ENCODE assay signal across 17 cellular contexts in the genomic region with DNA sequence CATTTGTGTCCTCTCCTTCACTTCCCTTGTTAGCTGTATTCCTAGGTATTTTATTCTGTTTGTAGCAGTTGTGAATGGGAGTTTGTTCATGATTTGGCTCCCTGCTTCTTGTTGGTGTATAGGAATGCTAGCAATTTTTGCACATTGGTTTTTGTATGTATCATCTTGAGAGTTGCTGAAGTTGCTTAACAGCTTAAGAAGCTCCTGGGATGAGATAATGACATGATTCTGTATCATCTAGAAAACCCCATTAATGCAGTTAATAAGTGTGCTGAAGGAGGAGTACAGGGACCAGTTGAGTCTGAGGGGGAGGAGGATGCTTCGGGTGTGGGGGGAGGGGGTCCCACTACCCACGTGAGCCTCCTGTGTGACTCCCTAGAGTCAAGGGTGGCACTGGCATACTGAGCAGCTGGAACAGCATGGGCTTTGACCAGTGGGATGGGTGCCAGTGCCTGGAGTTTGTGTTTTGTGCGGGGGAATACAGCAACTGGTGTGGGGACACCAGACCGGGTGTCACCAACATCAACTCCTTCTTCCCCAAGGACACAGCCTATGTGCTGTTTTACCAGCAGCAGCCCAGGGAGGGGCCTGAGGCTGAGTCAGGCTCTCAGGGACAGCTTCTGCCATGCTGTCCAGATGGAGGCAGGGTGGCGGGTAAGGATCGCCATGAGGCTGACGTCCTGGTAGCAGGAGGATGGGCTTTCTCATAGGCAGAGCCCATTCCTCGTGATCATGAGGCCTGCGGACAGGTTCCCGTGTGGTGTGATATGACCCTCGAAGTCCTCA. TPM values are rescaled to one million over a fixed set of nuclear protein-coding genes. Genes with fewer than 3 reads are reported as not detected.
A peak's percentile ranks its signal among the peaks of the same experiment; 100 is the strongest.
DNase-seq lines count a peak whose midpoint lies in the region; ATAC-seq, FAIRE-seq and TF ChIP-seq lines count a peak whose summit lies in the region.
"Had no signal": no experiment of that assay in that cellular context is flagged by ENCODE, and none has a peak within 500 bp of the region (broad histone marks: within the 10 kb centered on the region; RNA-seq: fewer than 3 reads in every experiment).

No MANE protein-coding gene starts in this region.

- POLR2A ChIA-PET in GM12878 (lab: Charles Lee) = no interaction called here

- H3K4me1 ChIP-seq in GM12878 (ENCODE audit: control insufficient read depth, insufficient read depth, low read length) = no peaks in the 10 kb centered on the region
- H3K4me1 ChIP-seq in smooth muscle cell (ENCODE audit: low read depth) = no peaks in the 10 kb centered on the region
- H3K4me1 ChIP-seq in GM23338 (ENCODE audit: insufficient read depth) = no peaks in the 10 kb centered on the region
- H3K4me1 ChIP-seq: testis had no signal

- no peak for TF ChIP-seq CTCF in GM12878 (IDR thresholded peaks at IDR 0.05 in 2 of 3, conservative IDR thresholded peaks at IDR 0.05 in 1 of 3; ENCODE audit: control insufficient read depth in 2 of 3, extremely low read depth in 1 of 3, insufficient read depth in 1 of 3, low read depth in 3 of 3, low read length in 3 of 3)
- TF ChIP-seq CTCF in smooth muscle cell (IDR thresholded peaks at IDR 0.05; ENCODE audit: borderline replicate concordance, insufficient read depth, poor library complexity, severe bottlenecking) = no peak
- no peak for TF ChIP-seq CTCF in GM23338 (conservative IDR thresholded peaks at IDR 0.05; ENCODE audit: low read depth in 2 of 2)
- TF ChIP-seq CTCF in chondrocyte (IDR thresholded peaks at IDR 0.05) = no peak

- H3K79me2 ChIP-seq in GM12878 (ENCODE audit: control insufficient read depth, insufficient read depth, low read length) (no peaks in the 10 kb centered on the region), smooth muscle cell (ENCODE audit: low read depth) (peaks cover 4% of the 10 kb centered on the region), GM23338 (replicated peaks; ENCODE audit: insufficient read depth) (no peaks in the 10 kb centered on the region)

- H3K4me3 ChIP-seq in GM12878 = no peak overlapping the region
- H3K4me3 ChIP-seq in smooth muscle cell = no peak overlapping the region
- H3K4me3 ChIP-seq in GM23338 = no peak overlapping the region
- H3K4me3 ChIP-seq: psoas muscle, testis had no signal

- in situ Hi-C loops in GM12878 (cut with MboI) = no loop called here

- no peak overlapping the region for H3K27ac Mint-ChIP-seq in GM23338
- no peak overlapping the region for H3K27ac Mint-ChIP-seq in chondrocyte (ENCODE audit: unreplicated experiment)
- H3K27ac Mint-ChIP-seq: activated naive CD4-positive, alpha-beta T cell treated with anti-CD3 and anti-CD28 coated beads, Interleukin-2, amount 50 U/mL, for 24 hours had no signal

- TF ChIP-seq RAD21 in GM12878 (IDR thresholded peaks at IDR 0.05; ENCODE audit: insufficient read depth, low read depth, low read length) = no peak

- TF ChIP-seq POLR2A in GM12878 (IDR thresholded peaks at IDR 0.05; ENCODE audit: low read depth, low read length) = 0 out of 2 replicates have a peak, but pooled peaks have one; percentile 31

- no peak overlapping the region for H2AFZ ChIP-seq in GM12878 (ENCODE audit: control insufficient read depth, low read depth, low read length)
- H2AFZ ChIP-seq in smooth muscle cell (ENCODE audit: low read depth) = no peak overlapping the region
- no peak overlapping the region for H2AFZ ChIP-seq in GM23338

- H3K9ac ChIP-seq in GM12878 (ENCODE audit: control insufficient read depth, insufficient read depth, low read length) (no peak overlapping the region), smooth muscle cell (ENCODE audit: low read depth) (no peak overlapping the region)

- no peaks in the 10 kb centered on the region for H4K20me1 ChIP-seq in GM12878 (ENCODE audit: control insufficient read depth, insufficient read depth)
- peaks cover 28% of the 10 kb centered on the region for H4K20me1 ChIP-seq in smooth muscle cell (ENCODE audit: low read depth)
- H4K20me1 ChIP-seq in GM23338 (replicated peaks; ENCODE audit: insufficient read depth) = peaks cover 7% of the 10 kb centered on the region; the same call in 1 of the 2 replicates

- TF ChIP-seq EP300 in GM12878 (IDR thresholded peaks at IDR 0.05; ENCODE audit: borderline replicate concordance in 1 of 2, control insufficient read depth in 1 of 2, low read depth in 2 of 2, low read length in 2 of 2) = no peak

- H3K27me3 Mint-ChIP-seq in GM23338 (ENCODE audit: insufficient read depth, low read depth, poor library complexity) (peaks cover 8% of the 10 kb centered on the region), chondrocyte (ENCODE audit: low read depth) (no peaks in the 10 kb centered on the region)
- H3K27me3 Mint-ChIP-seq: activated naive CD4-positive, alpha-beta T cell treated with anti-CD3 and anti-CD28 coated beads, Interleukin-2, amount 50 U/mL, for 24 hours; CD8-positive, alpha-beta memory T cell had no signal

- SMC1A ChIA-PET in GM12878 (lab: Charles Lee; ENCODE audit: uncharacterized antibody, unreplicated experiment) = interaction anchor here (1.2 kb wide), 1 partner anchor 19 kb away, joined by 3 read pairs; no protein-coding TSS in a partner anchor

- no peaks in the 10 kb centered on the region for H3K27me3 ChIP-seq in GM12878 (replicated peaks in 1 of 2; ENCODE audit: control insufficient read depth in 2 of 2, insufficient read depth in 2 of 2, low read length in 1 of 2)
- H3K27me3 ChIP-seq in smooth muscle cell (ENCODE audit: low read depth) = no peaks in the 10 kb centered on the region
- no peaks in the 10 kb centered on the region for H3K27me3 ChIP-seq in GM23338 (ENCODE audit: insufficient read depth)
- H3K27me3 ChIP-seq: testis had no signal

- 0 out of 2 replicates have a peak, but pooled peaks cover 2% of the 10 kb centered on the region for H3K9me2 ChIP-seq in GM23338 (ENCODE audit: insufficient read depth)

- H3K9me3 ChIP-seq in GM12878 (replicated peaks; ENCODE audit: control insufficient read depth, insufficient read depth, low read length) (no peaks in the 10 kb centered on the region), smooth muscle cell (replicated peaks; ENCODE audit: low read depth) (no peaks in the 10 kb centered on the region)
- H3K9me3 ChIP-seq: psoas muscle, testis had no signal

- 87% methylated on average over 11 of the region's 11 CpGs for WGBS in GM12878 (ENCODE audit: insufficient coverage, insufficient replicate concordance, low lambda C conversion rate, missing lambda C conversion rate)
- 87% methylated on average over 11 of the region's 11 CpGs for WGBS in smooth muscle cell (ENCODE audit: low lambda C conversion rate)

- no peaks in the 10 kb centered on the region for H3K9me3 Mint-ChIP-seq in GM23338
- no peaks in the 10 kb centered on the region for H3K9me3 Mint-ChIP-seq in chondrocyte (ENCODE audit: low read depth)
- H3K9me3 Mint-ChIP-seq: activated naive CD4-positive, alpha-beta T cell treated with anti-CD3 and anti-CD28 coated beads, Interleukin-2, amount 50 U/mL, for 24 hours; CD8-positive, alpha-beta memory T cell had no signal

- H3K4me2 ChIP-seq in GM12878 (ENCODE audit: control insufficient read depth, insufficient read depth) (no peak overlapping the region), smooth muscle cell (peak overlapping the region; percentile 39), GM23338 (no peak overlapping the region)

- RAD21 ChIA-PET in GM12878 (lab: Charles Lee; ENCODE audit: unreplicated experiment) = interaction anchor here (1.0 kb wide), 1 partner anchor 15 kb away, joined by 3 read pairs; no protein-coding TSS in a partner anchor

- H3F3A ChIP-seq in smooth muscle cell (ENCODE audit: low read depth) = no peaks in the 10 kb centered on the region
- no peaks in the 10 kb centered on the region for H3F3A ChIP-seq in GM23338 (replicated peaks; ENCODE audit: low read depth)

- CTCF ChIA-PET in GM12878 (lab: Yijun Ruan, JAX) = no interaction called here

- no TSS peak for BruUV-seq in GM12878 (replicated peaks; lab: Mats Ljungman, UMichigan)

- intact Hi-C loops in GM12878 (cut with micrococcal nuclease; ENCODE audit: unreplicated experiment) (no loop called here), left cardiac atrium (cut with DNase I) (no loop called here)

- no peak overlapping the region for H3K4me3 Mint-ChIP-seq in GM23338
- H3K4me3 Mint-ChIP-seq in chondrocyte (ENCODE audit: unreplicated experiment) = no peak overlapping the region
- H3K4me3 Mint-ChIP-seq: activated naive CD4-positive, alpha-beta T cell treated with anti-CD3 and anti-CD28 coated beads, Interleukin-2, amount 50 U/mL, for 24 hours; CD8-positive, alpha-beta memory T cell had no signal

- ATAC-seq in GM12878 (no peak), left cardiac atrium (peak; percentile 17 to 29), GM23338 (no peak)
- ATAC-seq: psoas muscle had no signal

- peak; percentile 1 for DNase-seq in activated gamma-delta T cell treated with Interleukin-2 at 50 U/mL for 16 hours
- no peak for DNase-seq in activated gamma-delta T cell (lab: John Stamatoyannopoulos, UW)
- DNase-seq in GM12878 (ENCODE audit: low read depth, low spot score) = no peak
- no peak for DNase-seq in left cardiac atrium
- DNase-seq in smooth muscle cell (lab: John Stamatoyannopoulos, UW; ENCODE audit: unreplicated experiment) = no peak
- no peak for DNase-seq in GM23338 (ENCODE audit: low spot score)
- no peak for DNase-seq in chondrocyte (ENCODE audit: low spot score)
- no peak for DNase-seq in stimulated activated CD4-positive, alpha-beta T cell treated with anti-CD3 and anti-CD28 coated beads, Interleukin-2, amount 100 ng/mL, for 48 hours
- DNase-seq: CD8-positive, alpha-beta memory T cell; central memory CD4-positive, alpha-beta T cell; NCI-H1694 treated with DMSO at 0.1 percent for 48 hours; NCI-H510A treated with DMSO at 0.1 percent for 48 hours; psoas muscle; testis had no signal

- no peak for FAIRE-seq in GM12878 (lab: Jason Lieb, UNC)
- FAIRE-seq: A204.1 had no signal

- H3K4me1 Mint-ChIP-seq in GM23338 (no peaks in the 10 kb centered on the region), chondrocyte (ENCODE audit: low read depth) (peaks cover 9% of the 10 kb centered on the region)

- peaks cover 5% of the 10 kb centered on the region; the same call in 2 of the 3 replicates for H3K36me3 Mint-ChIP-seq in GM23338 (ENCODE audit: low read depth)
- peaks cover 47% of the 10 kb centered on the region for H3K36me3 Mint-ChIP-seq in chondrocyte (ENCODE audit: low read depth)

- H3K27ac ChIP-seq in GM12878 (ENCODE audit: control insufficient read depth, insufficient read depth) (no peak overlapping the region), smooth muscle cell (ENCODE audit: low read depth) (peak overlapping the region; percentile 8), GM23338 (ENCODE audit: low read depth) (no peak overlapping the region)
- H3K27ac ChIP-seq: psoas muscle, testis, VCaP had no signal

- peaks cover 0 to 5% of the 10 kb centered on the region in 2 experiments for H3K36me3 ChIP-seq in GM12878 (ENCODE audit: control insufficient read depth in 2 of 2, insufficient read depth in 2 of 2, low read length in 1 of 2)
- peaks cover 5% of the 10 kb centered on the region for H3K36me3 ChIP-seq in smooth muscle cell (ENCODE audit: low read depth)
- H3K36me3 ChIP-seq in GM23338 (ENCODE audit: insufficient read depth) = no peaks in the 10 kb centered on the region

RNA-seq across cellular contexts. Expression of gene USP35, which starts 24.1 kb away (rescaled TPM):
- total RNA-seq in GM12878 (2013; cell fraction: nucleolus; rRNA removed) = 13.2 and 14.3 TPM in 2 replicates
- 2.9 and 3.9 TPM in 2 replicates for total RNA-seq in GM12878 (2014; rRNA removed)
- 2.3 and 3.1 TPM in 2 replicates for total RNA-seq in GM12878 (2014; rRNA removed; fragmentation: Illumina TruSeq; extraction: Trizol)
- 5.6 and 6.4 TPM in 2 replicates for total RNA-seq in GM12878 (2021)
- 1.1 TPM for polyA plus RNA-seq in GM12878 (2011; ENCODE audit: low read depth)
- polyA plus RNA-seq in GM12878 (2011; rRNA removed) = 2.7 and 3.4 TPM in 2 replicates
- 3.2 and 4.3 TPM in 2 replicates for polyA plus RNA-seq in GM12878 (2011; cell fraction: cytosol; rRNA removed)
- 22.1 and 22.4 TPM in 2 replicates for polyA plus RNA-seq in GM12878 (2011; cell fraction: nucleus; rRNA removed)
- 3.2 and 3.4 TPM in 2 replicates for polyA plus RNA-seq in GM12878 (2012)
- polyA plus RNA-seq in GM12878 (2014; fragmentation: Illumina TruSeq; extraction: Trizol) = 1.7 and 2.5 TPM in 2 replicates
- under 1 TPM in 1 of 2 experiments, not detected in 1; 0.13 TPM for polyA plus RNA-seq in GM12878 (2014; fragmentation: Nextera tagmentation; extraction: Ambion mirVana)
- 5.3 and 5.5 TPM in 2 replicates for polyA plus RNA-seq in GM12878 (2014; rRNA removed)
- under 1 TPM; 0.28 to 0.68 TPM for polyA plus RNA-seq in GM12878 (2016; fragmentation: Nextera tagmentation; extraction: Ambion mirVana)
- 2.0 and 2.2 TPM in 2 replicates for polyA minus RNA-seq in GM12878 (2011; rRNA and poly(A)+ RNA removed)
- polyA minus RNA-seq in GM12878 (2011; cell fraction: cytosol; rRNA and poly(A)+ RNA removed) = 0.80 and 1.1 TPM in 2 replicates
- 3.5 and 6.5 TPM in 2 replicates for polyA minus RNA-seq in GM12878 (2011; cell fraction: nucleus; rRNA and poly(A)+ RNA removed)
- total RNA-seq in left cardiac atrium = 10 to 100 TPM in 1 of 2 donors, 1 to 10 TPM in 1; 6.5 to 10.6 TPM
- total RNA-seq in smooth muscle cell = 9.5 and 10.5 TPM in 2 replicates
- 4.5 and 7.3 TPM in 2 replicates for polyA plus RNA-seq in smooth muscle cell
- 10.0 and 10.7 TPM in 2 replicates for total RNA-seq in GM23338 (2014; rRNA removed; shearing (Covaris generic))
- 1.7 and 2.5 TPM in 2 replicates for polyA plus RNA-seq in GM23338 (2016; fragmentation: Nextera tagmentation; extraction: Ambion mirVana)
- total RNA-seq in chondrocyte = 14.0 to 14.5 TPM (median 14.0 TPM) in 3 replicates

RNA-seq across cellular contexts. Expression of gene KCTD21, which starts 24.4 kb away (rescaled TPM):
- 4.5 and 4.6 TPM in 2 replicates for total RNA-seq in GM12878 (2013; cell fraction: nucleolus; rRNA removed)
- total RNA-seq in GM12878 (2014; rRNA removed) = 3.4 and 3.5 TPM in 2 replicates
- 3.8 and 4.1 TPM in 2 replicates for total RNA-seq in GM12878 (2014; rRNA removed; fragmentation: Illumina TruSeq; extraction: Trizol)
- 4.5 and 4.6 TPM in 2 replicates for total RNA-seq in GM12878 (2021)
- polyA plus RNA-seq in GM12878 (2011; ENCODE audit: low read depth) = 3.0 TPM
- polyA plus RNA-seq in GM12878 (2011; rRNA removed) = 4.4 and 4.8 TPM in 2 replicates
- polyA plus RNA-seq in GM12878 (2011; cell fraction: cytosol; rRNA removed) = 5.2 and 7.4 TPM in 2 replicates
- polyA plus RNA-seq in GM12878 (2011; cell fraction: nucleus; rRNA removed) = 2.8 and 2.9 TPM in 2 replicates
- polyA plus RNA-seq in GM12878 (2012) = 2.6 and 4.2 TPM in 2 replicates
- polyA plus RNA-seq in GM12878 (2014; fragmentation: Illumina TruSeq; extraction: Trizol) = 4.7 and 5.4 TPM in 2 replicates
- polyA plus RNA-seq in GM12878 (2014; fragmentation: Nextera tagmentation; extraction: Ambion mirVana) = under 1 TPM; 0.63 to 0.73 TPM
- polyA plus RNA-seq in GM12878 (2014; rRNA removed) = 4.3 and 4.5 TPM in 2 replicates
- polyA plus RNA-seq in GM12878 (2016; fragmentation: Nextera tagmentation; extraction: Ambion mirVana) = 1 to 10 TPM; 2.1 to 2.9 TPM
- 4.6 and 14.1 TPM in 2 replicates for polyA minus RNA-seq in GM12878 (2011; rRNA and poly(A)+ RNA removed)
- 1.9 and 2.3 TPM in 2 replicates for polyA minus RNA-seq in GM12878 (2011; cell fraction: cytosol; rRNA and poly(A)+ RNA removed)
- polyA minus RNA-seq in GM12878 (2011; cell fraction: nucleus; rRNA and poly(A)+ RNA removed) = 1.3 and 2.7 TPM in 2 replicates
- total RNA-seq in left cardiac atrium = 1 to 10 TPM; 6.4 to 6.8 TPM
- total RNA-seq in smooth muscle cell = 18.5 and 23.5 TPM in 2 replicates
- 4.9 and 6.6 TPM in 2 replicates for polyA plus RNA-seq in smooth muscle cell
- total RNA-seq in GM23338 (2014; rRNA removed; shearing (Covaris generic)) = 3.6 and 3.7 TPM in 2 replicates
- 0.71 and 1.0 TPM in 2 replicates for polyA plus RNA-seq in GM23338 (2016; fragmentation: Nextera tagmentation; extraction: Ambion mirVana)
- total RNA-seq in chondrocyte = 12.6 to 15.2 TPM (median 14.7 TPM) in 3 replicates

Comparison
In these comparisons a context has a peak if more than half of its experiments do, and no peak if none do; other contexts are left out.
1. ATAC-seq: peak in left cardiac atrium (2 of 2); none in GM12878 (single experiment) and GM23338 (single experiment).